In the genomic region with DNA sequence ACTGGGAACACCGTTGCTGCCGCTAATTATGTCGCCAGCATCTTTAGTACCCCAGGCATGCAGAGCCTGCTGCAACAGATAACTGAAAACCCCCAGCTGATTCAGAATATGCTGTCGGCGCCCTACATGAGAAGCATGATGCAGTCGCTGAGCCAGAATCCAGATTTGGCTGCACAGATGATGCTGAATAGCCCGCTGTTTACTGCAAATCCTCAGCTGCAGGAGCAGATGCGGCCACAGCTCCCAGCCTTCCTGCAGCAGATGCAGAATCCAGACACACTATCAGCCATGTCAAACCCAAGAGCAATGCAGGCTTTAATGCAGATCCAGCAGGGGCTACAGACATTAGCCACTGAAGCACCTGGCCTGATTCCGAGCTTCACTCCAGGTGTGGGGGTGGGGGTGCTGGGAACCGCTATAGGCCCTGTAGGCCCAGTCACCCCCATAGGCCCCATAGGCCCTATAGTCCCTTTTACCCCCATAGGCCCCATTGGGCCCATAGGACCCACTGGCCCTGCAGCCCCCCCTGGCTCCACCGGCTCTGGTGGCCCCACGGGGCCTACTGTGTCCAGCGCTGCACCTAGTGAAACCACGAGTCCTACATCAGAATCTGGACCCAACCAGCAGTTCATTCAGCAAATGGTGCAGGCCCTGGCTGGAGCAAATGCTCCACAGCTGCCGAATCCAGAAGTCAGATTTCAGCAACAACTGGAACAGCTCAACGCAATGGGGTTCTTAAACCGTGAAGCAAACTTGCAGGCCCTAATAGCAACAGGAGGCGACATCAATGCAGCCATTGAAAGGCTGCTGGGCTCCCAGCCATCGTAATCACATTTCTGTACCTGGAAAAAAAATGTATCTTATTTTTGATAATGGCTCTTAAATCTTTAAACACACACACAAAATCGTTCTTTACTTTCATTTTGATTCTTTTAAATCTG, we compare ENCODE assay signal across 8 cellular contexts. TPM values are rescaled to one million over a fixed set of nuclear protein-coding genes. Genes with fewer than 3 reads are reported as not detected.
DNase-seq lines count a peak whose midpoint lies in the region; ATAC-seq and TF ChIP-seq lines count a peak whose summit lies in the region.

No MANE protein-coding gene starts in this region.

- WGBS in lung, 2 donors: 16 to 42% methylated on average over 19 to 20 of the region's 20 CpGs
- WGBS in stomach, 5 donors: 0 to 50% (median 12%) methylated on average over 7 to 20 of the region's 20 CpGs

- H3K9me3 ChIP-seq in lung (ENCODE audit: control insufficient read depth in 2 of 2, insufficient read depth in 1 of 2, low read length in 1 of 2) (peaks cover 0 to 3% of the 10 kb centered on the region in 2 donors), stomach (peaks cover 0 to 7% (median 2%) of the 10 kb centered on the region in 4 donors)

- no peak for TF ChIP-seq POLR2A in stomach (IDR thresholded peaks at IDR 0.05)
- TF ChIP-seq POLR2A in GM18505 (IDR thresholded peaks at IDR 0.05; ENCODE audit: borderline replicate concordance, extremely low read depth, insufficient read depth, insufficient read length): no peak

- peak overlapping the region in 1 of 2 donors; percentile 16 for H3K27ac ChIP-seq in lung (ENCODE audit: low read depth in 1 of 2, low read length in 1 of 2)
- H3K27ac ChIP-seq in stomach: peak overlapping the region in 3 of 5 donors; percentile 90 to 96 (median 94)

- DNase-seq in EL (peak; percentile 0), KG1 (lab: John Stamatoyannopoulos, UW) (peak; percentile 1), astrocyte of the hippocampus (ENCODE audit: low read depth, low spot score) (peak; percentile 1), lung (ENCODE audit: low spot score) (no peak), stomach (no peak), dermis blood vessel endothelial cell (no peak)

- TF ChIP-seq EP300 in stomach (IDR thresholded peaks at IDR 0.05): no peak

- H3K36me3 ChIP-seq in lung (ENCODE audit: control insufficient read depth in 2 of 2, insufficient read depth in 2 of 2, low read length in 2 of 2) (no peaks in the 10 kb centered on the region), stomach (no peaks in the 10 kb centered on the region)

- ATAC-seq in lung (ENCODE audit: insufficient read depth, low FRiP score) (no peak), HG03280 (IDR thresholded peaks at IDR 0.05; ENCODE audit: unreplicated experiment) (no peak), GM18505 (IDR thresholded peaks at IDR 0.05; ENCODE audit: unreplicated experiment) (no peak)

- intact Hi-C loops in stomach (cut with DNase I; ENCODE audit: low total_unique reads): no loop called here

- H3K4me3 ChIP-seq in lung (peak overlapping the region; percentile 69), stomach (peak overlapping the region; percentile 51 to 72 (median 58))

- H3K27me3 ChIP-seq in lung (ENCODE audit: control insufficient read depth, insufficient read depth) (no peaks in the 10 kb centered on the region), stomach (peaks cover 0 to 6% (median 0%) of the 10 kb centered on the region in 3 donors)

- H3K4me1 ChIP-seq in lung (ENCODE audit: control insufficient read depth in 2 of 2, insufficient read depth in 2 of 2, low read length in 2 of 2) (peaks cover 0 to 2% of the 10 kb centered on the region in 2 donors), stomach (peaks cover 0 to 45% (median 19%) of the 10 kb centered on the region in 4 donors)

- TF ChIP-seq CTCF in lung (IDR thresholded peaks at IDR 0.05; ENCODE audit: control extremely low read depth, extremely low read depth) (no peak), stomach (IDR thresholded peaks at IDR 0.05) (no peak)

RNA-seq across cellular contexts. Expression of gene UBQLN2, which starts 1.8 kb away (rescaled TPM):
- total RNA-seq in lung (10 to 100 TPM; 27.3 to 31.3 TPM), stomach (10 to 100 TPM in 4 of 5 donors, 1 to 10 TPM in 1; 3.5 to 51.9 (median 15.6) TPM), dermis blood vessel endothelial cell (5.8 and 10.6 TPM in 2 replicates)
- polyA plus RNA-seq in lung (10 to 100 TPM in 1 of 2 donors, 1 to 10 TPM in 1; 7.7 to 17.6 TPM), stomach (10 to 100 TPM in 2 of 3 donors, 1 to 10 TPM in 1; 7.0 to 10.7 (median 10.5) TPM)

Comparison
In these comparisons a context has a peak if more than half of its experiments do, and no peak if none do; other contexts are left out.
1. DNase-seq: peak in EL (single experiment), KG1 (single experiment) and astrocyte of the hippocampus (single experiment); none in lung (single experiment), stomach (single experiment) and dermis blood vessel endothelial cell (single experiment).